In genomic region chr6:137247724-137248123, GRCh38 we compare ENCODE assay signal across 21 cellular contexts. TPM values are rescaled to one million over a fixed set of nuclear protein-coding genes. Genes with fewer than 3 reads are reported as not detected.
DNase-seq lines count a peak whose midpoint lies in the region; ATAC-seq and TF ChIP-seq lines count a peak whose summit lies in the region.
"Had no signal": no experiment of that assay in that cellular context is flagged by ENCODE, and none has a peak within 500 bp of the region (broad histone marks: within the 10 kb centered on the region; RNA-seq: fewer than 3 reads in every experiment).

No MANE protein-coding gene starts in this region.

- H3K4me2 ChIP-seq in OCI-LY3 (ENCODE audit: low read length), result peak overlapping the region; percentile 48; the same call in 1 of the 2 replicates

- H3K27me3 ChIP-seq in OCI-LY3 (ENCODE audit: low read depth, low read length), result no peaks in the 10 kb centered on the region
- H3K27me3 ChIP-seq in layer of hippocampus (ENCODE audit: control insufficient read depth, insufficient read depth, low read length), result no peaks in the 10 kb centered on the region
- no peaks in the 10 kb centered on the region for H3K27me3 ChIP-seq in mucosa of rectum (ENCODE audit: control insufficient read depth in 2 of 2, insufficient read depth in 2 of 2, low read length in 2 of 2)
- no peaks in the 10 kb centered on the region for H3K27me3 ChIP-seq in ovary
- H3K27me3 ChIP-seq: SJSA1 had no signal

- H3K79me2 ChIP-seq in OCI-LY3 (ENCODE audit: low read length), result no peaks in the 10 kb centered on the region

- DNase-seq in CD14-positive monocyte (ENCODE audit: low spot score) (no peak), ovary (no peak)
- DNase-seq in NK-92 treated with Interleukin-12 subunit alpha and Interleukin-12 subunit beta, amount 100 ng/mL, for 24 hours (lab: John Stamatoyannopoulos, UW), result no peak
- DNase-seq: DMS53, EL, GF-D8, KG1, NCI-H1105, NCI-H146, NCI-H2029, NCI-H2227 treated with DMSO at 0.1 percent for 48 hours, NCI-H510A treated with DMSO at 0.1 percent for 48 hours, NCI-H748 treated with DMSO at 0.1 percent for 48 hours, OCI-M1 had no signal

- H3K4me1 Mint-ChIP-seq in CD14-positive monocyte, result peaks cover 48% of the 10 kb centered on the region

- TF ChIP-seq EP300 in ovary (IDR thresholded peaks at IDR 0.05), result no peak

- H3K9me3 Mint-ChIP-seq in CD14-positive monocyte, result peaks cover 6 to 17% (median 12%) of the 10 kb centered on the region in 7 donors

- H3K36me3 ChIP-seq in OCI-LY3 (replicated peaks; ENCODE audit: low read depth, low read length), result peaks cover 10% of the 10 kb centered on the region
- H3K36me3 ChIP-seq in mucosa of rectum (ENCODE audit: control insufficient read depth in 2 of 2, insufficient read depth in 2 of 2, low read length in 2 of 2), result no peaks in the 10 kb centered on the region
- no peaks in the 10 kb centered on the region for H3K36me3 ChIP-seq in ovary
- H3K36me3 ChIP-seq: SJSA1 had no signal

- H3K27ac ChIP-seq in OCI-LY3 (ENCODE audit: low read length), result no peak overlapping the region
- peak overlapping the region; percentile 4 for H3K27ac ChIP-seq in layer of hippocampus (ENCODE audit: low read depth, low read length)
- peak overlapping the region; percentile 49 to 70 for H3K27ac ChIP-seq in mucosa of rectum (ENCODE audit: low read depth in 2 of 2, low read length in 2 of 2)
- H3K27ac ChIP-seq in ovary, result no peak overlapping the region
- H3K27ac ChIP-seq: C4-2B, SJSA1 had no signal

- no peak overlapping the region for H2AFZ ChIP-seq in OCI-LY3 (ENCODE audit: low read depth, low read length)

- peak overlapping the region in 4 of 7 donors; percentile 1 to 76 (median 68) for H3K27ac Mint-ChIP-seq in CD14-positive monocyte

- no peak for TF ChIP-seq CTCF in CD14-positive monocyte (IDR thresholded peaks at IDR 0.05)
- TF ChIP-seq CTCF in OCI-LY3 (IDR thresholded peaks at IDR 0.05; ENCODE audit: low read depth, low read length), result no peak
- TF ChIP-seq CTCF in ovary (IDR thresholded peaks at IDR 0.05), result no peak

- no peak for TF ChIP-seq POLR2A in ovary (IDR thresholded peaks at IDR 0.05)

- H4K20me1 ChIP-seq in OCI-LY3 (ENCODE audit: insufficient read depth, low read length), result no peaks in the 10 kb centered on the region

- peaks cover 8% of the 10 kb centered on the region; the same call in 1 of the 2 replicates for H3K9me3 ChIP-seq in OCI-LY3 (ENCODE audit: insufficient read depth, low read length)
- H3K9me3 ChIP-seq in mucosa of rectum (ENCODE audit: control insufficient read depth in 2 of 2, low read length in 2 of 2), result no peaks in the 10 kb centered on the region
- H3K9me3 ChIP-seq in ovary, result no peaks in the 10 kb centered on the region
- H3K9me3 ChIP-seq: SJSA1 had no signal

- H3K4me3 Mint-ChIP-seq in CD14-positive monocyte, result no peak overlapping the region

- intact Hi-C loops in CD14-positive monocyte (cut with micrococcal nuclease), result no loop called here
- intact Hi-C loops in ovary (cut with DNase I), result no loop called here

- no peak overlapping the region for H3K9ac ChIP-seq in OCI-LY3 (ENCODE audit: low read length)
- H3K9ac ChIP-seq in mucosa of rectum (ENCODE audit: low read depth in 1 of 2, low read length in 2 of 2), result no peak overlapping the region

- no peak overlapping the region for H3K4me3 ChIP-seq in OCI-LY3 (ENCODE audit: low read length)
- no peak overlapping the region for H3K4me3 ChIP-seq in mucosa of rectum (ENCODE audit: low read length in 2 of 2)
- H3K4me3 ChIP-seq in ovary, result no peak overlapping the region
- H3K4me3 ChIP-seq: SJSA1 had no signal

- peaks cover 0 to 3% of the 10 kb centered on the region in 2 donors for H3K36me3 Mint-ChIP-seq in CD14-positive monocyte

- ATAC-seq in GM18517 (IDR thresholded peaks at IDR 0.05; ENCODE audit: unreplicated experiment) (no peak), GM21619 (IDR thresholded peaks at IDR 0.05; ENCODE audit: unreplicated experiment) (no peak)

- peaks cover 0 to 2% (median 2%) of the 10 kb centered on the region in 3 donors for H3K27me3 Mint-ChIP-seq in CD14-positive monocyte (ENCODE audit: low read depth in 3 of 3)

- H3K4me1 ChIP-seq in OCI-LY3 (ENCODE audit: low read length), result peaks cover 30% of the 10 kb centered on the region
- peaks cover 0 to 9% of the 10 kb centered on the region in 2 donors for H3K4me1 ChIP-seq in mucosa of rectum (ENCODE audit: control insufficient read depth in 2 of 2, insufficient read depth in 2 of 2, low read length in 2 of 2)
- no peaks in the 10 kb centered on the region for H3K4me1 ChIP-seq in ovary (ENCODE audit: insufficient read depth)
- H3K4me1 ChIP-seq: SJSA1 had no signal

RNA-seq across cellular contexts. Expression of gene IFNGR1, which starts 28.5 kb away (rescaled TPM):
- polyA plus RNA-seq in CD14-positive monocyte, result 100 to 1,000 TPM; 364 to 372 TPM
- total RNA-seq in ovary, result 10 to 100 TPM; 37.1 to 95.2 (median 52.5) TPM
- polyA plus RNA-seq in ovary, result 10 to 100 TPM; 55.5 to 62.9 TPM

Comparison
In these comparisons a context has a peak if more than half of its experiments do, and no peak if none do; other contexts are left out.
1. H3K27ac ChIP-seq: peak in layer of hippocampus (single experiment) and mucosa of rectum (2 of 2); none in OCI-LY3 (single experiment) and ovary (0 of 2).
2. RNA of gene IFNGR1, which starts 28.5 kb away (polyA plus RNA-seq): 364 to 372 TPM in CD14-positive monocyte; 55.5 to 62.9 TPM in ovary; every median in the first group is over 4 times any median in the second.